Comparison of ENCODE assay signal across 11 cellular contexts in genomic region chr17:55263565-55264272, GRCh38. TPM values are rescaled to one million over a fixed set of nuclear protein-coding genes. Genes with fewer than 3 reads are reported as not detected.
DNase-seq lines count a peak whose midpoint lies in the region; ATAC-seq and TF ChIP-seq lines count a peak whose summit lies in the region.
"Had no signal": no experiment of that assay in that cellular context is flagged by ENCODE, and none has a peak within 500 bp of the region (broad histone marks: within the 10 kb centered on the region; RNA-seq: fewer than 3 reads in every experiment).

No MANE protein-coding gene starts in this region.

- no peaks in the 10 kb centered on the region for H3K36me3 ChIP-seq in HUES6 (ENCODE audit: control insufficient read depth, insufficient read depth, low read length)
- H3K36me3 ChIP-seq in skeletal muscle tissue (ENCODE audit: control insufficient read depth in 3 of 3, insufficient read depth in 3 of 3, low read length in 3 of 3): no peaks in the 10 kb centered on the region

- intact Hi-C loops in activated CD4-positive, alpha-beta memory T cell treated with anti-CD3 and anti-CD28 coated beads for 36 hours (cut with micrococcal nuclease): loop anchor here (1.0 to 2.0 kb wide), 2 partner anchors 25 to 295 kb away; partner anchors contain the start of genes COX11 and STXBP4

- DNase-seq in activated CD4-positive, alpha-beta memory T cell treated with anti-CD3 and anti-CD28 coated beads for 36 hours: peak; percentile 26
- DNase-seq in foreskin fibroblast (no peak), activated gamma-delta T cell treated with Interleukin-2 at 50 U/mL for 16 hours (no peak), COLO668 (lab: John Stamatoyannopoulos, UW; ENCODE audit: unreplicated experiment) (no peak)
- DNase-seq: activated CD4-positive, CD25-positive, alpha-beta regulatory T cell treated with anti-CD3 and anti-CD28 coated beads, Interleukin-2, amount 50 U/mL, for 72 hours; testis had no signal

- H3K27ac Mint-ChIP-seq in activated CD4-positive, alpha-beta memory T cell treated with anti-CD3 and anti-CD28 coated beads for 36 hours: no peak overlapping the region

- peak overlapping the region; percentile 62 for H3K4me3 Mint-ChIP-seq in activated CD4-positive, alpha-beta memory T cell treated with anti-CD3 and anti-CD28 coated beads for 36 hours

- H3K4me1 Mint-ChIP-seq in activated CD4-positive, alpha-beta memory T cell treated with anti-CD3 and anti-CD28 coated beads for 36 hours (ENCODE audit: low read depth): peaks cover 15% of the 10 kb centered on the region

- H3K36me3 Mint-ChIP-seq in activated CD4-positive, alpha-beta memory T cell treated with anti-CD3 and anti-CD28 coated beads for 36 hours: no peaks in the 10 kb centered on the region

- no peaks in the 10 kb centered on the region for H3K9me3 Mint-ChIP-seq in activated CD4-positive, alpha-beta memory T cell treated with anti-CD3 and anti-CD28 coated beads for 36 hours

- peaks cover 24% of the 10 kb centered on the region for H3K27me3 Mint-ChIP-seq in activated CD4-positive, alpha-beta memory T cell treated with anti-CD3 and anti-CD28 coated beads for 36 hours

- CTCF ChIA-PET in activated CD4-positive, alpha-beta memory T cell treated with anti-CD3 and anti-CD28 coated beads for 36 hours (lab: Charles Lee): interaction anchor here (0.8 to 3.4 kb wide), 2 partner anchors 9 to 26 kb away, joined by 3 to 17 read pairs; no protein-coding TSS in a partner anchor

- H3K4me1 ChIP-seq in HUES6 (ENCODE audit: control insufficient read depth, insufficient read depth, low read length) (peaks cover 12% of the 10 kb centered on the region), skeletal muscle tissue (ENCODE audit: control insufficient read depth in 3 of 3, insufficient read depth in 3 of 3, low read length in 3 of 3) (peaks cover 12 to 20% (median 16%) of the 10 kb centered on the region in 3 donors)

- H3K9ac ChIP-seq in HUES6 (ENCODE audit: low read length) (no peak overlapping the region), skeletal muscle tissue (ENCODE audit: low read depth in 1 of 3, low read length in 3 of 3) (peak overlapping the region; percentile 38 to 80 (median 39))

- POLR2A ChIA-PET in activated CD4-positive, alpha-beta memory T cell treated with anti-CD3 and anti-CD28 coated beads for 36 hours (lab: Charles Lee): interaction anchor here (1.3 kb wide), 1 partner anchor 25 kb away, joined by 5 read pairs; no protein-coding TSS in a partner anchor

- H3K9me3 ChIP-seq in HUES6 (ENCODE audit: control insufficient read depth, insufficient read depth, low read depth, low read length): 0 out of 2 replicates have a peak, but pooled peaks cover 4% of the 10 kb centered on the region
- no peaks in the 10 kb centered on the region for H3K9me3 ChIP-seq in skeletal muscle tissue (ENCODE audit: control insufficient read depth in 3 of 3, low read length in 3 of 3)
- H3K9me3 ChIP-seq: testis had no signal

- H3K27ac ChIP-seq in HUES6 (ENCODE audit: low read depth, low read length) (no peak overlapping the region), skeletal muscle tissue (ENCODE audit: low read depth, low read length) (no peak overlapping the region)
- H3K27ac ChIP-seq: epithelial cell of prostate, testis had no signal

- H3K4me3 ChIP-seq in HUES6 (ENCODE audit: low read depth, low read length): peak overlapping the region; percentile 50
- peak overlapping the region; percentile 27 for H3K4me3 ChIP-seq in iPS-11a (ENCODE audit: low read depth, low read length)
- H3K4me3 ChIP-seq in skeletal muscle tissue (ENCODE audit: low read length in 3 of 3): peak overlapping the region; percentile 63 to 70 (median 70)
- no peak overlapping the region for H3K4me3 ChIP-seq in foreskin fibroblast (ENCODE audit: low read depth in 1 of 2, low read length in 2 of 2)

- TF ChIP-seq CTCF in foreskin fibroblast (IDR thresholded peaks at IDR 0.05; ENCODE audit: low read depth, low read length): no peak

- ATAC-seq in GM19035 (IDR thresholded peaks at IDR 0.05; ENCODE audit: unreplicated experiment): no peak

- H3K27me3 ChIP-seq in HUES6 (ENCODE audit: control insufficient read depth, insufficient read depth, low read length) (peaks cover 89% of the 10 kb centered on the region), skeletal muscle tissue (ENCODE audit: control insufficient read depth in 3 of 3, insufficient read depth in 3 of 3, low read length in 3 of 3) (peaks cover 3 to 14% (median 6%) of the 10 kb centered on the region in 3 donors)
- H3K27me3 ChIP-seq: testis had no signal

RNA-seq across cellular contexts. Expression of gene HLF, which starts 1.0 kb away (rescaled TPM):
- 1 to 10 TPM; 3.4 to 3.5 TPM for total RNA-seq in activated CD4-positive, alpha-beta memory T cell treated with anti-CD3 and anti-CD28 coated beads for 36 hours
- total RNA-seq in skeletal muscle tissue: 4.7 TPM

Comparison
In these comparisons a context has a peak if more than half of its experiments do, and no peak if none do; other contexts are left out.
1. H3K4me3 ChIP-seq: peak in HUES6 (single experiment), iPS-11a (single experiment) and skeletal muscle tissue (3 of 3); none in foreskin fibroblast (0 of 2).